In the genomic region with DNA sequence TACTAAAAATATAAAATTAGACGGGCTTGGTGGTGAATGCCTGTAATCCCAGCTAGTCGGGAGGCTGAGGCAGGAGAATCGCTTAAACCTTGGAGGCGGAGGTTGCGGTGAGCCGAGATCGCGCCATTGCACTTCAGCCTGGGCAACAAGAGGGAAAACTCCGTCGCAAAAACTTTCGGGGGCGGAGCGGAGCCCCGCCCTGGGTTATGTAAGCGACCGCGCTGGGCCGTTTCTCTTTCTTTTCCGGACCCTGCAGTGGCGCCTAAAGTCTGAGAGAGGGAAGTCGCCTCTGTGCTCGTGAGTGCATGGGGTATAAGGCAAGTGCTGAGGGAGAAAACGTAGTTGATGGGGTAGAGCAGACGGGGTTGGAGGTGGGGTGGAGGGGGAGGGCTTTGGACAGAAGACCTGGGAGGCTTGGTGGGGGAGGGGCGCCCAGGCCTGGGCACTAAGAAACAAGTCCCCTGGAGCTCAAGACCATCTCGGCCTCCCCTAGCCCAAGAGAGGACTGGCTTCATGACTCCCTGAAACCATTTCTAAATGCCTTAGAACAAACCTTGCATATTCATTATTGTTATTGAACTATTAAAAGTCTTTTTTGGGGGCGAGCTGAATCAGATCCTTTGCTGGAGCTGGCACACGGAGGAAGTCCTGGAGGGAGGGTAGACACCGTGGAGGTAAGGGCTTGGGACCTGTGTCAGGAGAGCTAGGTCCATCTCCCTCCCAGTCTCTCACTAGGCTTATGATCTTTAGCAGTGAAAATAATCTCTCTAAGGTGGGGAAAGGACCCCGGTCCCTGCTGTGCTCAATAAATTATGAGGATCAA, we compare ENCODE assay signal across 8 cellular contexts. TPM values are rescaled to one million over a fixed set of nuclear protein-coding genes. Genes with fewer than 3 reads are reported as not detected.
DNase-seq lines count a peak whose midpoint lies in the region; ATAC-seq, FAIRE-seq and TF ChIP-seq lines count a peak whose summit lies in the region.

No MANE protein-coding gene starts in this region.

- CTCF ChIA-PET in BJ (lab: Yijun Ruan, JAX) = interaction anchor here (0.6 to 5.4 kb wide), 9 partner anchors 19 to 206 kb away, joined by 3 to 58 read pairs (median 5); no protein-coding TSS in a partner anchor

- peaks cover 21% of the 10 kb centered on the region for H3K4me1 ChIP-seq in foreskin keratinocyte
- peaks cover 25 to 26% of the 10 kb centered on the region in 2 donors for H3K4me1 ChIP-seq in thyroid gland

- intact Hi-C loops in thyroid gland (cut with DNase I) = no loop called here

- H3K36me3 ChIP-seq in BJ (ENCODE audit: control insufficient read depth, insufficient read depth, low read length) = no peaks in the 10 kb centered on the region
- no peaks in the 10 kb centered on the region for H3K36me3 ChIP-seq in thyroid gland

- H3K27ac ChIP-seq in foreskin keratinocyte (peak overlapping the region; percentile 97), thyroid gland (peak overlapping the region; percentile 94 to 98 (median 95))

- no peak for FAIRE-seq in RCC 7860 (lab: Jason Lieb, UNC)

- DNase-seq in BJ (ENCODE audit: low read depth) = no peak
- DNase-seq in H4 (ENCODE audit: low spot score) = peak; percentile 38
- peak; percentile 20 for DNase-seq in RCC 7860 (ENCODE audit: low spot score)
- DNase-seq in activated effector memory CD4-positive, alpha-beta T cell treated with Interleukin-2 at 50 U/mL for 16 hours = peak; percentile 70
- DNase-seq in foreskin keratinocyte = peak in 1 of 2 donors; percentile 42
- peak; percentile 32 for DNase-seq in occipital lobe (lab: John Stamatoyannopoulos, UW)
- peak; percentile 74 to 79 for DNase-seq in thyroid gland

- TF ChIP-seq POLR2A in thyroid gland (IDR thresholded peaks at IDR 0.05) = peak in 1 of 2 donors; percentile 59

- 5 to 7% methylated on average over 20 to 26 of the region's 30 CpGs for WGBS in thyroid gland, 2 donors

- H3K4me3 ChIP-seq in BJ (ENCODE audit: low read depth, low read length) (peak overlapping the region; percentile 80), thyroid gland (replicated peaks in 1 of 3) (peak overlapping the region; percentile 50 to 86 (median 72))

- TF ChIP-seq CTCF in BJ (IDR thresholded peaks at IDR 0.05; ENCODE audit: insufficient read depth, low read depth, low read length) (no peak), foreskin keratinocyte (conservative IDR thresholded peaks at IDR 0.05) (no peak), thyroid gland (IDR thresholded peaks at IDR 0.05) (no peak)

- POLR2A ChIA-PET in BJ (lab: Charles Lee) = interaction anchor here (0.5 to 0.7 kb wide), 2 partner anchors 340 to 804 kb away, joined by 4 to 5 read pairs; no protein-coding TSS in a partner anchor

- no peaks in the 10 kb centered on the region for H3K9me3 ChIP-seq in thyroid gland

- ATAC-seq in foreskin keratinocyte = peak; percentile 5
- no peak for ATAC-seq in HG02610 (IDR thresholded peaks at IDR 0.05; ENCODE audit: unreplicated experiment)

- H3K27me3 ChIP-seq in BJ (ENCODE audit: control insufficient read depth, insufficient read depth, low read length) = no peaks in the 10 kb centered on the region
- H3K27me3 ChIP-seq in foreskin keratinocyte = no peaks in the 10 kb centered on the region
- H3K27me3 ChIP-seq in thyroid gland = no peaks in the 10 kb centered on the region

RNA-seq across cellular contexts. Expression of gene MICA, which starts 2.7 kb away (rescaled TPM):
- polyA plus RNA-seq in BJ (2011; rRNA removed) (71.6 and 96.1 TPM in 2 replicates), foreskin keratinocyte (30.8 and 63.8 TPM in 2 replicates)
- 29.5 and 40.6 TPM in 2 replicates for polyA minus RNA-seq in BJ (2011; rRNA and poly(A)+ RNA removed)
- total RNA-seq in H4 (2014; rRNA removed; shearing (Covaris generic)) = 65.8 and 75.4 TPM in 2 replicates
- total RNA-seq in foreskin keratinocyte (28.3 and 55.9 TPM in 2 replicates), occipital lobe (0.31 TPM), thyroid gland (10 to 100 TPM; 12.3 to 23.2 (median 15.3) TPM)

RNA-seq across cellular contexts. Expression of gene HLA-B, which starts 43.7 kb away (rescaled TPM):
- polyA plus RNA-seq in BJ (2011; rRNA removed) (1,142 and 1,777 TPM in 2 replicates), foreskin keratinocyte (319 and 484 TPM in 2 replicates)
- 225 and 293 TPM in 2 replicates for polyA minus RNA-seq in BJ (2011; rRNA and poly(A)+ RNA removed)
- 512 and 677 TPM in 2 replicates for total RNA-seq in H4 (2014; rRNA removed; shearing (Covaris generic))
- total RNA-seq in foreskin keratinocyte (266 and 383 TPM in 2 replicates), occipital lobe (34.3 TPM), thyroid gland (1,000 to 10,000 TPM in 1 of 4 donors, 100 to 1,000 TPM in 3; 328 to 1,292 (median 594) TPM)

Comparison
In these comparisons a context has a peak if more than half of its experiments do, and no peak if none do; other contexts are left out.
1. RNA of gene MICA, which starts 2.7 kb away (total RNA-seq): 65.8 to 75.4 TPM in H4, 28.3 to 55.9 TPM in foreskin keratinocyte and 12.3 to 23.2 TPM in thyroid gland; 0.31 TPM in occipital lobe (single experiment); every median in the first group is over 10 times any median in the second.